Comparison of ENCODE assay signal across 20 cellular contexts in genomic region chr4:1903035-1903434, GRCh38. TPM values are rescaled to one million over a fixed set of nuclear protein-coding genes. Genes with fewer than 3 reads are reported as not detected.
A peak's percentile ranks its signal among the peaks of the same experiment; 100 is the strongest.
DNase-seq lines count a peak whose midpoint lies in the region; ATAC-seq and TF ChIP-seq lines count a peak whose summit lies in the region.
"Had no signal": no experiment of that assay in that cellular context is flagged by ENCODE, and none has a peak within 500 bp of the region (broad histone marks: within the 10 kb centered on the region; RNA-seq: fewer than 3 reads in every experiment).

No MANE protein-coding gene starts in this region.

- H3K4me2 ChIP-seq in smooth muscle cell: no peak overlapping the region
- H3K4me2 ChIP-seq: A549, GM23338 had no signal

- no peaks in the 10 kb centered on the region for H3K9me3 ChIP-seq in smooth muscle cell (replicated peaks; ENCODE audit: low read depth)
- H3K9me3 ChIP-seq: A549 had no signal

- no peak overlapping the region for H3K9ac ChIP-seq in smooth muscle cell (ENCODE audit: low read depth)

- TF ChIP-seq CTCF in smooth muscle cell (IDR thresholded peaks at IDR 0.05; ENCODE audit: borderline replicate concordance, insufficient read depth, poor library complexity, severe bottlenecking): no peak

- CTCF ChIA-PET in activated CD4-positive, alpha-beta memory T cell treated with anti-CD3 and anti-CD28 coated beads, Interleukin-2, amount 10 ng/mL, durations not matched to agents 7 days and 5 days (lab: Charles Lee): interaction anchor here (1.2 to 1.5 kb wide), 2 partner anchors 12 to 210 kb away, joined by 3 to 4 read pairs; no protein-coding TSS in a partner anchor

- no peak for ATAC-seq in HG02840 (IDR thresholded peaks at IDR 0.05; ENCODE audit: low FRiP score, unreplicated experiment)
- ATAC-seq: A549, GM23338, HCT116, K562 had no signal

- no peak overlapping the region for H3K4me3 ChIP-seq in smooth muscle cell
- H3K4me3 ChIP-seq: A549, GM23338, K562 had no signal

- H3K4me1 ChIP-seq in smooth muscle cell (ENCODE audit: low read depth): no peaks in the 10 kb centered on the region

- H3K79me2 ChIP-seq in smooth muscle cell (ENCODE audit: low read depth): peaks cover 7% of the 10 kb centered on the region

- H3K36me3 ChIP-seq in smooth muscle cell (ENCODE audit: low read depth): no peaks in the 10 kb centered on the region

- H3K27ac Mint-ChIP-seq in activated CD4-positive, alpha-beta T cell treated with anti-CD3 and anti-CD28 coated beads, Interleukin-2, amount 10 ng/mL, durations not matched to agents 24 days and 14 days: peak overlapping the region; percentile 15
- peak overlapping the region; percentile 13 for H3K27ac Mint-ChIP-seq in activated CD4-positive, alpha-beta memory T cell treated with anti-CD3 and anti-CD28 coated beads, Interleukin-2, amount 10 ng/mL, durations not matched to agents 7 days and 5 days
- peak overlapping the region; percentile 26 for H3K27ac Mint-ChIP-seq in stimulated activated naive CD8-positive, alpha-beta T cell treated with anti-CD3 and anti-CD28 coated beads, Interleukin-15, Interleukin-2, amounts not matched to agents 100 ng/mL and 50 ng/mL, for 24 hours
- H3K27ac Mint-ChIP-seq: GM23338 had no signal

- H3K27me3 Mint-ChIP-seq in activated CD4-positive, alpha-beta T cell treated with anti-CD3 and anti-CD28 coated beads, Interleukin-2, amount 10 ng/mL, durations not matched to agents 24 days and 14 days: no peaks in the 10 kb centered on the region
- no peaks in the 10 kb centered on the region for H3K27me3 Mint-ChIP-seq in activated CD4-positive, alpha-beta memory T cell treated with anti-CD3 and anti-CD28 coated beads, Interleukin-2, amount 10 ng/mL, durations not matched to agents 7 days and 5 days
- H3K27me3 Mint-ChIP-seq in stimulated activated naive CD8-positive, alpha-beta T cell treated with anti-CD3 and anti-CD28 coated beads, Interleukin-15, Interleukin-2, amounts not matched to agents 100 ng/mL and 50 ng/mL, for 24 hours: no peaks in the 10 kb centered on the region

- intact Hi-C loops in activated CD4-positive, alpha-beta T cell treated with anti-CD3 and anti-CD28 coated beads, Interleukin-2, amount 10 ng/mL, durations not matched to agents 24 days and 14 days (cut with micrococcal nuclease): no loop called here

- H3K9me3 Mint-ChIP-seq in activated CD4-positive, alpha-beta T cell treated with anti-CD3 and anti-CD28 coated beads, Interleukin-2, amount 10 ng/mL, durations not matched to agents 24 days and 14 days: no peaks in the 10 kb centered on the region
- H3K9me3 Mint-ChIP-seq in activated CD4-positive, alpha-beta memory T cell treated with anti-CD3 and anti-CD28 coated beads, Interleukin-2, amount 10 ng/mL, durations not matched to agents 7 days and 5 days: no peaks in the 10 kb centered on the region
- H3K9me3 Mint-ChIP-seq in stimulated activated naive CD8-positive, alpha-beta T cell treated with anti-CD3 and anti-CD28 coated beads, Interleukin-15, Interleukin-2, amounts not matched to agents 100 ng/mL and 50 ng/mL, for 24 hours: no peaks in the 10 kb centered on the region
- H3K9me3 Mint-ChIP-seq: GM23338 had no signal

- no peak overlapping the region for H2AFZ ChIP-seq in smooth muscle cell (ENCODE audit: low read depth)
- H2AFZ ChIP-seq: GM23338 had no signal

- no peak overlapping the region for H3K27ac ChIP-seq in smooth muscle cell (ENCODE audit: low read depth)
- H3K27ac ChIP-seq: A549 had no signal

- H4K20me1 ChIP-seq in smooth muscle cell (ENCODE audit: low read depth): peaks cover 23% of the 10 kb centered on the region

- H3K4me1 Mint-ChIP-seq in activated CD4-positive, alpha-beta T cell treated with anti-CD3 and anti-CD28 coated beads, Interleukin-2, amount 10 ng/mL, durations not matched to agents 24 days and 14 days: peaks cover 66% of the 10 kb centered on the region
- H3K4me1 Mint-ChIP-seq in activated CD4-positive, alpha-beta memory T cell treated with anti-CD3 and anti-CD28 coated beads, Interleukin-2, amount 10 ng/mL, durations not matched to agents 7 days and 5 days: peaks cover 76% of the 10 kb centered on the region
- peaks cover 25% of the 10 kb centered on the region for H3K4me1 Mint-ChIP-seq in stimulated activated naive CD8-positive, alpha-beta T cell treated with anti-CD3 and anti-CD28 coated beads, Interleukin-15, Interleukin-2, amounts not matched to agents 100 ng/mL and 50 ng/mL, for 24 hours (ENCODE audit: low read depth)

- no peak overlapping the region for H3K4me3 Mint-ChIP-seq in activated CD4-positive, alpha-beta T cell treated with anti-CD3 and anti-CD28 coated beads, Interleukin-2, amount 10 ng/mL, durations not matched to agents 24 days and 14 days
- no peak overlapping the region for H3K4me3 Mint-ChIP-seq in activated CD4-positive, alpha-beta memory T cell treated with anti-CD3 and anti-CD28 coated beads, Interleukin-2, amount 10 ng/mL, durations not matched to agents 7 days and 5 days
- no peak overlapping the region for H3K4me3 Mint-ChIP-seq in stimulated activated naive CD8-positive, alpha-beta T cell treated with anti-CD3 and anti-CD28 coated beads, Interleukin-15, Interleukin-2, amounts not matched to agents 100 ng/mL and 50 ng/mL, for 24 hours
- H3K4me3 Mint-ChIP-seq: GM23338 had no signal

- peaks cover 49% of the 10 kb centered on the region for H3K36me3 Mint-ChIP-seq in activated CD4-positive, alpha-beta T cell treated with anti-CD3 and anti-CD28 coated beads, Interleukin-2, amount 10 ng/mL, durations not matched to agents 24 days and 14 days (ENCODE audit: low read depth)
- H3K36me3 Mint-ChIP-seq in activated CD4-positive, alpha-beta memory T cell treated with anti-CD3 and anti-CD28 coated beads, Interleukin-2, amount 10 ng/mL, durations not matched to agents 7 days and 5 days (ENCODE audit: low read depth): peaks cover 81% of the 10 kb centered on the region
- H3K36me3 Mint-ChIP-seq in stimulated activated naive CD8-positive, alpha-beta T cell treated with anti-CD3 and anti-CD28 coated beads, Interleukin-15, Interleukin-2, amounts not matched to agents 100 ng/mL and 50 ng/mL, for 24 hours (ENCODE audit: low read depth): peaks cover 84% of the 10 kb centered on the region

- no peaks in the 10 kb centered on the region for H3K27me3 ChIP-seq in smooth muscle cell (ENCODE audit: low read depth)

- POLR2A ChIA-PET in activated CD4-positive, alpha-beta memory T cell treated with anti-CD3 and anti-CD28 coated beads, Interleukin-2, amount 10 ng/mL, durations not matched to agents 7 days and 5 days (lab: Charles Lee): interaction anchor here (0.7 to 1.4 kb wide), 2 partner anchors 30 to 32 kb away, joined by 3 read pairs; partner anchors contain the start of gene NSD2

- DNase-seq in activated CD4-positive, alpha-beta T cell treated with anti-CD3 and anti-CD28 coated beads, Interleukin-2, amount 10 ng/mL, durations not matched to agents 24 days and 14 days: no peak
- no peak for DNase-seq in activated CD4-positive, alpha-beta T cell treated with anti-CD3 and anti-CD28 coated beads, Interleukin-2, amount 50 U/mL, for 1 hour
- DNase-seq in stimulated activated CD4-positive, alpha-beta T cell treated with anti-CD3 and anti-CD28 coated beads, Interleukin-1b, Interleukin-23, amount 100 ng/mL, for 48 hours: peak; percentile 13
- DNase-seq in stimulated activated CD4-positive, alpha-beta T cell treated with anti-CD3 and anti-CD28 coated beads, Interleukin-2, amount 100 ng/mL, for 48 hours: no peak
- no peak for DNase-seq in activated CD4-positive, alpha-beta memory T cell treated with anti-CD3 and anti-CD28 coated beads, Interleukin-2, amount 10 ng/mL, durations not matched to agents 7 days and 5 days
- DNase-seq in smooth muscle cell (lab: John Stamatoyannopoulos, UW; ENCODE audit: unreplicated experiment): no peak
- DNase-seq: C1 segment of cervical spinal cord, DMS153, NCI-H1417, NCI-H1930, NCI-H2171, NCI-H446 treated with DMSO at 0.1 percent for 48 hours, NCI-H748 treated with DMSO at 0.1 percent for 48 hours, RPMI8226 had no signal

- 95% methylated on average over 1 of the region's 1 CpG for WGBS in smooth muscle cell (ENCODE audit: low lambda C conversion rate)

- H3F3A ChIP-seq in smooth muscle cell (ENCODE audit: low read depth): no peaks in the 10 kb centered on the region

RNA-seq across cellular contexts. Expression of gene NSD2, which starts 31.8 kb away (rescaled TPM):
- 208 and 214 TPM in 2 replicates for total RNA-seq in activated CD4-positive, alpha-beta T cell treated with anti-CD3 and anti-CD28 coated beads, Interleukin-2, amount 10 ng/mL, durations not matched to agents 24 days and 14 days
- total RNA-seq in activated CD4-positive, alpha-beta memory T cell treated with anti-CD3 and anti-CD28 coated beads, Interleukin-2, amount 10 ng/mL, durations not matched to agents 7 days and 5 days: 100 to 1,000 TPM; 235 to 248 TPM
- 15.0 and 15.9 TPM in 2 replicates for total RNA-seq in smooth muscle cell
- polyA plus RNA-seq in smooth muscle cell: 13.0 and 19.9 TPM in 2 replicates

RNA-seq across cellular contexts. Expression of gene LETM1, which starts 47.1 kb away (rescaled TPM):
- 97.2 and 98.7 TPM in 2 replicates for total RNA-seq in activated CD4-positive, alpha-beta T cell treated with anti-CD3 and anti-CD28 coated beads, Interleukin-2, amount 10 ng/mL, durations not matched to agents 24 days and 14 days
- 10 to 100 TPM; 36.6 to 39.3 TPM for total RNA-seq in activated CD4-positive, alpha-beta memory T cell treated with anti-CD3 and anti-CD28 coated beads, Interleukin-2, amount 10 ng/mL, durations not matched to agents 7 days and 5 days
- total RNA-seq in smooth muscle cell: 17.1 and 17.4 TPM in 2 replicates
- polyA plus RNA-seq in smooth muscle cell: 15.3 and 16.2 TPM in 2 replicates

Comparison
In these comparisons a context has a peak if more than half of its experiments do, and no peak if none do; other contexts are left out.
1. RNA of gene NSD2, which starts 31.8 kb away (total RNA-seq): 235 to 248 TPM in activated CD4-positive, alpha-beta memory T cell treated with anti-CD3 and anti-CD28 coated beads, Interleukin-2, amount 10 ng/mL, durations not matched to agents 7 days and 5 days and 208 to 214 TPM in activated CD4-positive, alpha-beta T cell treated with anti-CD3 and anti-CD28 coated beads, Interleukin-2, amount 10 ng/mL, durations not matched to agents 24 days and 14 days; 15.0 to 15.9 TPM in smooth muscle cell; every median in the first group is over 10 times any median in the second.
2. Peak in every context shown above with its lines, with median percentiles within 50 percentile points of each other: H3K27ac Mint-ChIP-seq.